Comparison of ENCODE assay signal across 12 cellular contexts in genomic region chr1:205042911-205043806, GRCh38. TPM values are rescaled to one million over a fixed set of nuclear protein-coding genes. Genes with fewer than 3 reads are reported as not detected.
A peak's percentile ranks its signal among the peaks of the same experiment; 100 is the strongest.
DNase-seq lines count a peak whose midpoint lies in the region; ATAC-seq and TF ChIP-seq lines count a peak whose summit lies in the region.
"Had no signal": no experiment of that assay in that cellular context is flagged by ENCODE, and none has a peak within 500 bp of the region (broad histone marks: within the 10 kb centered on the region; RNA-seq: fewer than 3 reads in every experiment).

TSS of gene CNTN2 (plus strand) at chr1:205043212. CDS start at chr1:205053186, 9,974 bp downstream.

- H3K9me2 ChIP-seq in PC-3 (replicated peaks; ENCODE audit: low read length) (no peaks in the 10 kb centered on the region), hepatocyte (replicated peaks; ENCODE audit: insufficient read depth) (no peaks in the 10 kb centered on the region)

- no TSS peak for BruUV-seq in PC-3 (replicated peaks; lab: Mats Ljungman, UMichigan)

- H4K20me1 ChIP-seq in PC-3 (ENCODE audit: low read length) (no peaks in the 10 kb centered on the region), hepatocyte (ENCODE audit: insufficient read depth, poor library complexity, severe bottlenecking) (no peaks in the 10 kb centered on the region)

- no peaks in the 10 kb centered on the region for H3F3A ChIP-seq in PC-3 (ENCODE audit: low read length, unreplicated experiment)

- no peak within 1 kb of the TSS for H2AFZ ChIP-seq in PC-3 (ENCODE audit: low read length)
- no peak within 1 kb of the TSS for H2AFZ ChIP-seq in hepatocyte

- CTCF ChIA-PET in PC-3 (lab: Charles Lee), result no interaction called here

- H3K36me3 ChIP-seq in PC-3 (ENCODE audit: low read depth, low read length), result no peaks in the 10 kb centered on the region
- no peaks in the 10 kb centered on the region for H3K36me3 ChIP-seq in hepatocyte (replicated peaks; ENCODE audit: insufficient read depth, low read depth)
- H3K36me3 ChIP-seq: left lung had no signal

- 28% methylated on average over 35 of the region's 53 CpGs for WGBS in hepatocyte (ENCODE audit: low lambda C conversion rate, missing lambda C conversion rate)

- H3K9ac ChIP-seq in PC-3 (ENCODE audit: low read length), result no peak within 1 kb of the TSS

- peak; percentile 29 to 37 for DNase-seq in NCI-H2081 (lab: John Stamatoyannopoulos, UW)
- DNase-seq in NCI-H2081 treated with DMSO at 0.1 percent for 48 hours (lab: John Stamatoyannopoulos, UW), result no peak
- DNase-seq in PC-3, result no peak
- DNase-seq in hepatocyte (ENCODE audit: low spot score), result peak; percentile 38
- peak; percentile 90 for DNase-seq in superior temporal gyrus (ENCODE audit: extremely low spot score)
- DNase-seq in posterior vena cava (ENCODE audit: low spot score), result no peak
- DNase-seq: NCI-H2171 had no signal

- H3K27ac ChIP-seq in PC-3 (ENCODE audit: low read length) (no peak within 1 kb of the TSS), hepatocyte (no peak within 1 kb of the TSS)
- H3K27ac ChIP-seq: HL-60, left lung had no signal

- H3K9me3 ChIP-seq in PC-3 (ENCODE audit: low read length) (no peaks in the 10 kb centered on the region), hepatocyte (ENCODE audit: low read depth) (no peaks in the 10 kb centered on the region)
- H3K9me3 ChIP-seq: left lung had no signal

- H3K79me2 ChIP-seq in PC-3 (ENCODE audit: low read length) (no peaks in the 10 kb centered on the region), hepatocyte (no peaks in the 10 kb centered on the region)

- peak; percentile 33 for ATAC-seq in PC-3
- no peak for ATAC-seq in GM19395 (IDR thresholded peaks at IDR 0.05; ENCODE audit: unreplicated experiment)
- no peak for ATAC-seq in GM19452 (IDR thresholded peaks at IDR 0.05; ENCODE audit: unreplicated experiment)
- ATAC-seq: left lung had no signal

- H3K4me1 ChIP-seq in PC-3 (ENCODE audit: insufficient read depth, low read length), result no peaks in the 10 kb centered on the region
- no peaks in the 10 kb centered on the region for H3K4me1 ChIP-seq in hepatocyte (ENCODE audit: insufficient read depth)
- H3K4me1 ChIP-seq: left lung had no signal

- H3K4me3 ChIP-seq in PC-3 (ENCODE audit: low read length) (no peak within 1 kb of the TSS), hepatocyte (no peak within 1 kb of the TSS)
- H3K4me3 ChIP-seq: left lung had no signal

- H3K4me2 ChIP-seq in PC-3 (ENCODE audit: low read length), result no peak within 1 kb of the TSS
- H3K4me2 ChIP-seq in hepatocyte, result peak within 1 kb of the TSS; percentile 62

- TF ChIP-seq CTCF in PC-3 (conservative IDR thresholded peaks at IDR 0.05; ENCODE audit: low read depth, low read length), result no peak
- no peak for TF ChIP-seq CTCF in hepatocyte (IDR thresholded peaks at IDR 0.05; ENCODE audit: poor library complexity)

- POLR2A ChIA-PET in PC-3 (lab: Charles Lee; ENCODE audit: unreplicated experiment), result no interaction called here

- intact Hi-C loops in PC-3 (cut with micrococcal nuclease) (no loop called here), posterior vena cava (cut with DNase I) (no loop called here)

- H3K27me3 ChIP-seq in PC-3 (ENCODE audit: low read length) (peaks cover 94% of the 10 kb centered on the region), hepatocyte (peaks cover 76% of the 10 kb centered on the region)

RNA-seq across cellular contexts. Expression of gene CNTN2, which starts in this region (rescaled TPM):
- total RNA-seq in PC-3 (2014; rRNA removed), result 0.07 and 0.12 TPM in 2 replicates
- 0.36 and 9.7 TPM in 2 replicates for total RNA-seq in hepatocyte
- polyA plus RNA-seq in hepatocyte, result 0.49 TPM in 1 of 2 replicates, not detected in the other
- under 1 TPM; 0.14 to 0.28 TPM for total RNA-seq in posterior vena cava
- total RNA-seq: epithelial cell of proximal tubule, left lung had no signal

Comparison
In these comparisons a context has a peak if more than half of its experiments do, and no peak if none do; other contexts are left out.
1. DNase-seq: peak in NCI-H2081 (2 of 2), hepatocyte (single experiment) and superior temporal gyrus (single experiment); none in NCI-H2081 treated with DMSO at 0.1 percent for 48 hours (single experiment), PC-3 (single experiment) and posterior vena cava (single experiment).
2. Peak in ATAC-seq in PC-3; RNA of the gene not detected or under 1 TPM.